26 cellular contexts compared by ENCODE assay signal in the genomic region with DNA sequence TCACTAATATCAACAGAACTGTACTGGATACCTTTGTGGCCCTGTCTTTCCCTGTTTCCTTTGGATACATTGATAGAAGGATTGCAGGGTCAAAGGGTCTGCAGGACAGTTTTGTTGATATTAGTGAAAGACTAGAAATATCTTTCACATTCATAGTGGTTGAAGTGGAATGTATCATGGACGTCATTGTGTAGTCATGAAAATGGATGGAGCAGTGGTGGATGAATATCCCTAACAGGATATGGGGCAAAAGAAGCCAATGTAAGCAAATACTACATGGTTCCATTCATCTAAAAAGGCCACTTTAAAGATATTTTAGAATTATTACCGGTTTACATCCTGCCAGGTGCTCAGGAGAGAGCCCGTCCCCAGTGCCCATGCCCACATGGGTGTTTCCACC. TPM values are rescaled to one million over a fixed set of nuclear protein-coding genes. Genes with fewer than 3 reads are reported as not detected.
"Had no signal": no experiment of that assay in that cellular context is flagged by ENCODE, and none has a peak within 500 bp of the region (broad histone marks: within the 10 kb centered on the region; RNA-seq: fewer than 3 reads in every experiment).

No MANE protein-coding gene starts in this region.

- H3K4me3 Mint-ChIP-seq: naive thymus-derived CD8-positive, alpha-beta T cell; nephron progenitor cell; stimulated activated memory B cell treated with anti-CD40 and anti-IgM and Interleukin-4, amounts not matched to agents 10 μg/mL and 1 μg/mL and 100 μg/mL, for 72 hours; stimulated activated naive CD8-positive, alpha-beta T cell treated with anti-CD3 and anti-CD28 coated beads, Interleukin-15, Interleukin-2, amounts not matched to agents 100 ng/mL and 50 ng/mL, for 24 hours had no signal

- H3K36me3 Mint-ChIP-seq: naive thymus-derived CD8-positive, alpha-beta T cell; stimulated activated memory B cell treated with anti-CD40 and anti-IgM and Interleukin-4, amounts not matched to agents 10 μg/mL and 1 μg/mL and 100 μg/mL, for 72 hours had no signal

- ATAC-seq: esophagus mucosa; gastrocnemius medialis; left lobe of liver; naive thymus-derived CD8-positive, alpha-beta T cell; right cardiac atrium; stimulated activated memory B cell treated with anti-CD40 and anti-IgM and Interleukin-4, amounts not matched to agents 10 μg/mL and 1 μg/mL and 100 μg/mL, for 72 hours had no signal

- DNase-seq: cerebellar nuclear complex; cortex of kidney; dorsolateral prefrontal cortex; effector CD4-positive, alpha-beta T cell; foreskin fibroblast; gastrocnemius medialis; head of caudate nucleus; mammary epithelial cell; mesendoderm; midbrain; nephron progenitor cell; nucleus accumbens; right cardiac atrium; sigmoid colon; spleen; stimulated activated CD4-positive, alpha-beta T cell treated with anti-CD3 and anti-CD28 coated beads, Interleukin-4, amount 100 ng/mL, for 4 hours; transverse colon had no signal

- H3K79me2 ChIP-seq: hepatocyte had no signal

- H2AFZ ChIP-seq: hepatocyte had no signal

- H3K4me2 ChIP-seq: hepatocyte had no signal

- H3K4me1 ChIP-seq: prostate gland had no signal

- H3K9me3 ChIP-seq: gastrocnemius medialis, prostate gland, sigmoid colon, spleen, thoracic aorta, transverse colon had no signal

- H3K4me3 ChIP-seq: dorsolateral prefrontal cortex, gastrocnemius medialis, hepatocyte, prostate gland, sigmoid colon, spleen, thoracic aorta, transverse colon had no signal

- H3K27ac Mint-ChIP-seq: nephron progenitor cell; stimulated activated memory B cell treated with anti-CD40 and anti-IgM and Interleukin-4, amounts not matched to agents 10 μg/mL and 1 μg/mL and 100 μg/mL, for 72 hours; stimulated activated naive CD8-positive, alpha-beta T cell treated with anti-CD3 and anti-CD28 coated beads, Interleukin-15, Interleukin-2, amounts not matched to agents 100 ng/mL and 50 ng/mL, for 24 hours had no signal

- H3K27me3 ChIP-seq: dorsolateral prefrontal cortex, gastrocnemius medialis, hepatocyte, sigmoid colon, spleen, transverse colon had no signal

- H3K27me3 Mint-ChIP-seq: stimulated activated memory B cell treated with anti-CD40 and anti-IgM and Interleukin-4, amounts not matched to agents 10 μg/mL and 1 μg/mL and 100 μg/mL, for 72 hours; stimulated activated naive CD8-positive, alpha-beta T cell treated with anti-CD3 and anti-CD28 coated beads, Interleukin-15, Interleukin-2, amounts not matched to agents 100 ng/mL and 50 ng/mL, for 24 hours had no signal

- H3K9me3 Mint-ChIP-seq: naive thymus-derived CD8-positive, alpha-beta T cell; nephron progenitor cell; stimulated activated memory B cell treated with anti-CD40 and anti-IgM and Interleukin-4, amounts not matched to agents 10 μg/mL and 1 μg/mL and 100 μg/mL, for 72 hours; stimulated activated naive CD8-positive, alpha-beta T cell treated with anti-CD3 and anti-CD28 coated beads, Interleukin-15, Interleukin-2, amounts not matched to agents 100 ng/mL and 50 ng/mL, for 24 hours had no signal

- H3K27ac ChIP-seq: epithelial cell of prostate, gastrocnemius medialis, hepatocyte, prostate gland, sigmoid colon, thoracic aorta, transverse colon had no signal

- H3K36me3 ChIP-seq: gastrocnemius medialis, prostate gland, sigmoid colon, spleen, thoracic aorta, transverse colon had no signal

RNA-seq across cellular contexts. Expression of a gene that starts 23.8 kb away (rescaled TPM):
- total RNA-seq: naive thymus-derived CD8-positive, alpha-beta T cell had no signal
